25 cellular contexts compared by ENCODE assay signal in the genomic region with DNA sequence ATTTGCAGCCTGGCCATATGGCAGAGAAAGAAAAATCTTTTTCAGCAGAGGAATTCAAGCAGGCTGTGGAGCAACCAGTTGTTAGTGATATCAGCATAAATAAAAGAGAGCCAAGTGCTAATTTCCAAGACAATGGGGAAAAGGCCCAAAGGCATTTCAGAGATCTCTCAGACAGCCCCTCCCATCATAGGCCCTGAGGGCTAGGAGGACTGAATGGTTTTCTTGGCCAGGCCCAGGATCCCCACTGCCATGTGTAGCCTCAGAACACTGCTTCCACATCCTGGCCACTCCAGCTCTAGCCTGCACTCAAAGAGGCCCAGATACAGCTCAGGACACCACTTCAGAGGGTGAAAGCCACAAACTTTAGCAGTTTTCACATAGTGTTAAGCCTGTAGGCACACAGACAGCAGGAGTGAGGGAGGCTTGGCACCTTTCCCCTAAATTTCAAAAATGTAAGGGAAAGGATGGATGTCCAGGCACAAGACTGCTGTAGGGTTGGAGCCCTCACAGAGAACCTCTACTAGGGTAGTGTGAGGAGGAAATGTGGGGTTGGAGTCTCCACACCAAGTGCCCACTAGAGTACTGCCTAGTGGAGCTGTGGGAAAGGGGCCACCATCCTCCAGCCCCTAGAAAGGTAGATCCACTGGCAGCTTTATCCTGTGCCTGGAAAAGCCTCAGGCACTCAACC.
DNase-seq lines count a peak whose midpoint lies in the region; ATAC-seq and TF ChIP-seq lines count a peak whose summit lies in the region.
"Had no signal": no experiment of that assay in that cellular context is flagged by ENCODE, and none has a peak within 500 bp of the region (broad histone marks: within the 10 kb centered on the region; RNA-seq: fewer than 3 reads in every experiment).

No MANE protein-coding gene starts in this region.

- H2AFZ ChIP-seq in GM23338, result no peak overlapping the region

- H3K27ac Mint-ChIP-seq in GM23338, result no peak overlapping the region
- no peak overlapping the region for H3K27ac Mint-ChIP-seq in WTC11
- no peak overlapping the region for H3K27ac Mint-ChIP-seq in nephron progenitor cell

- H3K36me3 ChIP-seq in GM23338 (ENCODE audit: insufficient read depth), result peaks cover 16% of the 10 kb centered on the region
- H3K36me3 ChIP-seq: SJCRH30 had no signal

- H3K27me3 ChIP-seq in GM23338 (ENCODE audit: insufficient read depth), result no peaks in the 10 kb centered on the region
- H3K27me3 ChIP-seq: BLaER1 treated with 17β-estradiol and CSF1 and Interleukin-3, amounts not matched to agents 10 nM and 100 nM; SJCRH30 had no signal

- H3K4me3 ChIP-seq in GM23338 (no peak overlapping the region), fibroblast of the aortic adventitia (ENCODE audit: low read depth, low read length) (no peak overlapping the region)
- H3K4me3 ChIP-seq: SJCRH30 had no signal

- peak; percentile 10 for DNase-seq in EH (ENCODE audit: low read depth)
- peak; percentile 42 for DNase-seq in GM23338 (ENCODE audit: low spot score)
- DNase-seq in WTC11 (ENCODE audit: low spot score), result no peak
- DNase-seq in fibroblast of the aortic adventitia (ENCODE audit: low read depth), result peak; percentile 18
- DNase-seq in amniotic stem cell (lab: John Stamatoyannopoulos, UW), result no peak
- DNase-seq in NCI-H774 (lab: John Stamatoyannopoulos, UW), result no peak
- no peak for DNase-seq in nephron progenitor cell
- DNase-seq: ACHN; CD4-positive, alpha-beta memory T cell; DMS153; EL; H7; KG1; MV-4-11; NCI-H1105 treated with DMSO at 0.1 percent for 48 hours; NCI-H1694 treated with DMSO at 0.1 percent for 48 hours; NCI-H2107; NCI-H2227 treated with DMSO at 0.1 percent for 48 hours; NCI-H510A; SJCRH30; T-cell had no signal

- ATAC-seq in GM23338 (no peak), WTC11 (peak; percentile 57)
- ATAC-seq: Panc1, T-cell had no signal

- H3K79me2 ChIP-seq in GM23338 (replicated peaks; ENCODE audit: insufficient read depth), result no peaks in the 10 kb centered on the region

- H3K9me3 Mint-ChIP-seq in GM23338 (peaks cover 38% of the 10 kb centered on the region), WTC11 (peaks cover 42% of the 10 kb centered on the region), nephron progenitor cell (peaks cover 44% of the 10 kb centered on the region)

- no peaks in the 10 kb centered on the region for H4K20me1 ChIP-seq in GM23338 (replicated peaks; ENCODE audit: insufficient read depth)
- H4K20me1 ChIP-seq: BLaER1 treated with 17β-estradiol and CSF1 and Interleukin-3, amounts not matched to agents 10 nM and 100 nM had no signal

- H3K27me3 Mint-ChIP-seq in GM23338 (ENCODE audit: insufficient read depth, low read depth, poor library complexity) (peaks cover 12% of the 10 kb centered on the region), WTC11 (ENCODE audit: low read depth) (no peaks in the 10 kb centered on the region), nephron progenitor cell (ENCODE audit: low read depth, poor library complexity) (no peaks in the 10 kb centered on the region)
- H3K27me3 Mint-ChIP-seq: CD4-positive, alpha-beta memory T cell; T-cell had no signal

- no peaks in the 10 kb centered on the region for H3F3A ChIP-seq in GM23338 (replicated peaks; ENCODE audit: low read depth)

- CTCF ChIA-PET in WTC11 (lab: Charles Lee), result no interaction called here

- H3K36me3 Mint-ChIP-seq in GM23338 (ENCODE audit: low read depth) (peaks cover 39% of the 10 kb centered on the region), WTC11 (peaks cover 34% of the 10 kb centered on the region), nephron progenitor cell (ENCODE audit: low read depth) (peaks cover 39% of the 10 kb centered on the region)

- H3K4me1 Mint-ChIP-seq in GM23338, result no peaks in the 10 kb centered on the region
- H3K4me1 Mint-ChIP-seq in WTC11, result no peaks in the 10 kb centered on the region
- no peaks in the 10 kb centered on the region for H3K4me1 Mint-ChIP-seq in nephron progenitor cell
- H3K4me1 Mint-ChIP-seq: CD4-positive, alpha-beta memory T cell; T-cell had no signal

- H3K27ac ChIP-seq in GM23338 (ENCODE audit: low read depth), result no peak overlapping the region
- H3K27ac ChIP-seq: BLaER1 treated with 17β-estradiol and CSF1 and Interleukin-3, amounts not matched to agents 10 nM and 100 nM; HL-60; SJCRH30 had no signal

- H3K4me3 Mint-ChIP-seq in GM23338 (no peak overlapping the region), WTC11 (no peak overlapping the region), nephron progenitor cell (no peak overlapping the region)
- H3K4me3 Mint-ChIP-seq: T-cell had no signal

- no peak overlapping the region for H3K4me2 ChIP-seq in GM23338
- H3K4me2 ChIP-seq: BLaER1 treated with 17β-estradiol and CSF1 and Interleukin-3, amounts not matched to agents 10 nM and 100 nM had no signal

- 0 out of 2 replicates have a peak, but pooled peaks cover 4% of the 10 kb centered on the region for H3K9me2 ChIP-seq in GM23338 (ENCODE audit: insufficient read depth)

- no peak for TF ChIP-seq CTCF in GM23338 (conservative IDR thresholded peaks at IDR 0.05; ENCODE audit: low read depth in 2 of 2)
- TF ChIP-seq CTCF in WTC11 (IDR thresholded peaks at IDR 0.05), result no peak
- no peak for TF ChIP-seq CTCF in fibroblast of the aortic adventitia (IDR thresholded peaks at IDR 0.05; ENCODE audit: insufficient read depth, low read length)
- no peak for TF ChIP-seq CTCF in nephron progenitor cell (IDR thresholded peaks at IDR 0.05)

- POLR2A ChIA-PET in WTC11 (lab: Charles Lee), result no interaction called here

- H3K4me1 ChIP-seq in GM23338 (ENCODE audit: insufficient read depth), result no peaks in the 10 kb centered on the region
- H3K4me1 ChIP-seq: BLaER1 treated with 17β-estradiol and CSF1 and Interleukin-3, amounts not matched to agents 10 nM and 100 nM; Caco-2; SJCRH30 had no signal

TF ChIP-seq in GM23338, 12 proteins besides CTCF, POLR2A, EP300 and RAD21 (continues in another document):
- TF ChIP-seq POLR2AphosphoS5 (IDR thresholded peaks at IDR 0.05; ENCODE audit: low read depth) (no peak), STAT1 (IDR thresholded peaks at IDR 0.05; ENCODE audit: unreplicated experiment) (no peak), JUNB (IDR thresholded peaks at IDR 0.05; ENCODE audit: unreplicated experiment) (no peak)

TF ChIP-seq in WTC11, 78 proteins besides CTCF, POLR2A, EP300 and RAD21:
- TF ChIP-seq RORB (CRISPR knock-in tag; IDR thresholded peaks at IDR 0.05) (no peak), NFYB (CRISPR knock-in tag; conservative IDR thresholded peaks at IDR 0.05; ENCODE audit: low read depth) (no peak), GTF2I (CRISPR knock-in tag; conservative IDR thresholded peaks at IDR 0.05) (no peak), ZNF671 (CRISPR knock-in tag; IDR thresholded peaks at IDR 0.05) (no peak), JUN (CRISPR knock-in tag; IDR thresholded peaks at IDR 0.05) (no peak), NR1H2 (CRISPR knock-in tag; IDR thresholded peaks at IDR 0.05) (no peak), KAT7 (CRISPR knock-in tag; IDR thresholded peaks at IDR 0.05; ENCODE audit: borderline replicate concordance) (no peak)
- TF ChIP-seq, protein P1, sequence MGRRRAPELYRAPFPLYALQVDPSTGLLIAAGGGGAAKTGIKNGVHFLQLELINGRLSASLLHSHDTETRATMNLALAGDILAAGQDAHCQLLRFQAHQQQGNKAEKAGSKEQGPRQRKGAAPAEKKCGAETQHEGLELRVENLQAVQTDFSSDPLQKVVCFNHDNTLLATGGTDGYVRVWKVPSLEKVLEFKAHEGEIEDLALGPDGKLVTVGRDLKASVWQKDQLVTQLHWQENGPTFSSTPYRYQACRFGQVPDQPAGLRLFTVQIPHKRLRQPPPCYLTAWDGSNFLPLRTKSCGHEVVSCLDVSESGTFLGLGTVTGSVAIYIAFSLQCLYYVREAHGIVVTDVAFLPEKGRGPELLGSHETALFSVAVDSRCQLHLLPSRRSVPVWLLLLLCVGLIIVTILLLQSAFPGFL (CRISPR knock-in tag; IDR thresholded peaks at IDR 0.05; ENCODE audit: borderline replicate concordance), result no peak

Comparison
In these comparisons a context has a peak if more than half of its experiments do, and no peak if none do; other contexts are left out.
1. DNase-seq: peak in EH (single experiment), GM23338 (single experiment) and fibroblast of the aortic adventitia (single experiment); none in WTC11 (single experiment), amniotic stem cell (single experiment), NCI-H774 (single experiment) and nephron progenitor cell (single experiment).